Comparison of ENCODE assay signal across 1 cellular context in the genomic region with DNA sequence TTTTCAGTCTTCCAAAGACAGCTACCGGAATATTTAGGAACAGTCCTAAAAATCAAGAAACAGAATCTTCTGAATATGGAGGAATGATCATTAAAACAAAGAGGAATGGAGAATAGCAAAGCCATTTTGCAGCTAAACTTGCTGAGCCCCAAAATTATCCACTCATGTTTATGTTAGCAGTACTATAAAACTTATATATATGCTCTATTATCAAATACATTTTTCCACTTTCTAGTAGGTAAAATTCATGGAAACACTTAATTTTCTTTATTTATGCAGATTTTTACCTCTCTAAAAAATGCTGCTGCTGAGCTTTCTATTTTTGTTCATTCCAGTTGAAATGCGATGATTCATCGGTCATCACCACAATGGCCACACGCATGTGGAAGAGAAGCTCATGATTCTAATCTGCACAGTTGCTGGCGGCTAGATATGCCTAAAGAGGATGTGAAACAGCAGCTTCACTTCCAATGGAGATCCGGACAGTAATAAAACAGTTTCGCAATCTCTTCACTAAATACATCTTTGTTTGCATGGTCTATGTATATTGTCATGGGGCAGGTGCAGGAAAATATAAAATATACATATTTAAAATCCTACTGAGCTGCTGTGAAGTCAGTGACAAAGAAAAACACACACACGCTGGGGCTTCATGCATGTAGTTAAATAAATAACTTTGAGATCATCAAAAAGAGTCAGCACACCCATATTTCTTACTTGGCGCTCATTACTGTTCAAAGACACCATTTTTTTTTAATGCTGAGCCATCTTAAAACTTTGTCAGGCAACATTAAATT.
A peak's percentile ranks its signal among the peaks of the same experiment; 100 is the strongest.
TF ChIP-seq lines count a peak whose summit lies in the region.

No MANE protein-coding gene starts in this region.

TF ChIP-seq in K562, 482 proteins besides CTCF, POLR2A, EP300 and RAD21 (continued from another document and continues in another):
- TF ChIP-seq, protein P1, sequence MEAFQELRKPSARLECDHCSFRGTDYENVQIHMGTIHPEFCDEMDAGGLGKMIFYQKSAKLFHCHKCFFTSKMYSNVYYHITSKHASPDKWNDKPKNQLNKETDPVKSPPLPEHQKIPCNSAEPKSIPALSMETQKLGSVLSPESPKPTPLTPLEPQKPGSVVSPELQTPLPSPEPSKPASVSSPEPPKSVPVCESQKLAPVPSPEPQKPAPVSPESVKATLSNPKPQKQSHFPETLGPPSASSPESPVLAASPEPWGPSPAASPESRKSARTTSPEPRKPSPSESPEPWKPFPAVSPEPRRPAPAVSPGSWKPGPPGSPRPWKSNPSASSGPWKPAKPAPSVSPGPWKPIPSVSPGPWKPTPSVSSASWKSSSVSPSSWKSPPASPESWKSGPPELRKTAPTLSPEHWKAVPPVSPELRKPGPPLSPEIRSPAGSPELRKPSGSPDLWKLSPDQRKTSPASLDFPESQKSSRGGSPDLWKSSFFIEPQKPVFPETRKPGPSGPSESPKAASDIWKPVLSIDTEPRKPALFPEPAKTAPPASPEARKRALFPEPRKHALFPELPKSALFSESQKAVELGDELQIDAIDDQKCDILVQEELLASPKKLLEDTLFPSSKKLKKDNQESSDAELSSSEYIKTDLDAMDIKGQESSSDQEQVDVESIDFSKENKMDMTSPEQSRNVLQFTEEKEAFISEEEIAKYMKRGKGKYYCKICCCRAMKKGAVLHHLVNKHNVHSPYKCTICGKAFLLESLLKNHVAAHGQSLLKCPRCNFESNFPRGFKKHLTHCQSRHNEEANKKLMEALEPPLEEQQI (IDR thresholded peaks at IDR 0.05) = peak; percentile 96
- TF ChIP-seq EWSR1 (IDR thresholded peaks at IDR 0.05; ENCODE audit: borderline replicate concordance, low read depth, partially characterized antibody) (no peak), NFRKB (IDR thresholded peaks at IDR 0.05; ENCODE audit: low read depth) (peak; percentile 86), ERF (CRISPR knock-in tag; IDR thresholded peaks at IDR 0.05) (no peak), PML (IDR thresholded peaks at IDR 0.05; ENCODE audit: low read length) (peak; percentile 82; the same call in 1 of the 2 replicates), ZNF274 (IDR thresholded peaks at IDR 0.05; ENCODE audit: borderline replicate concordance, low read depth, low read length) (no peak), NR3C1 (CRISPR knock-in tag; IDR thresholded peaks at IDR 0.05) (no peak), CBX2 (IDR thresholded peaks at IDR 0.05; ENCODE audit: insufficient read depth, low read length, poor library complexity, severe bottlenecking) (no peak), LCOR (CRISPR knock-in tag; IDR thresholded peaks at IDR 0.05) (peak; percentile 94), TEAD4 (IDR thresholded peaks at IDR 0.05; ENCODE audit: low read length) (peak; percentile 95), TEAD4 (CRISPR knock-in tag; IDR thresholded peaks at IDR 0.05; ENCODE audit: borderline replicate concordance) (no peak), XRCC4 (IDR thresholded peaks at IDR 0.05; ENCODE audit: extremely low read depth, insufficient read depth, insufficient read length) (no peak), TGIF2 (CRISPR knock-in tag; IDR thresholded peaks at IDR 0.05) (no peak), ZNF764 (CRISPR knock-in tag; IDR thresholded peaks at IDR 0.05; ENCODE audit: low read depth) (no peak), SNRNP70 (optimal IDR thresholded peaks at IDR 0.05; ENCODE audit: low read depth, low read length) (no peak), PTTG1 (tag; IDR thresholded peaks at IDR 0.05; ENCODE audit: low read depth) (no peak), SMAD4 (CRISPR knock-in tag; conservative IDR thresholded peaks at IDR 0.05) (peak; percentile 80), ZNF707 (CRISPR knock-in tag; conservative IDR thresholded peaks at IDR 0.05) (0 out of 2 replicates have a peak, but pooled peaks have one; percentile 26), MXI1 (IDR thresholded peaks at IDR 0.05; ENCODE audit: low read depth, low read length) (0 out of 2 replicates have a peak, but pooled peaks have one; percentile 40), CBFA2T3 (IDR thresholded peaks at IDR 0.05) (peak; percentile 92), ZNF384 (IDR thresholded peaks at IDR 0.05; ENCODE audit: low read depth, low read length) (0 out of 2 replicates have a peak, but pooled peaks have one; percentile 21), TCF7 (IDR thresholded peaks at IDR 0.05; ENCODE audit: borderline replicate concordance) (no peak), HEY1 (CRISPR knock-in tag; IDR thresholded peaks at IDR 0.05; ENCODE audit: borderline replicate concordance) (0 out of 2 replicates have a peak, but pooled peaks have one; percentile 80), GABPB1 (CRISPR knock-in tag; IDR thresholded peaks at IDR 0.05) (no peak), PYGO2 (tag; IDR thresholded peaks at IDR 0.05) (no peak), ZNF232 (CRISPR knock-in tag; IDR thresholded peaks at IDR 0.05) (no peak), MAFK (IDR thresholded peaks at IDR 0.05; ENCODE audit: low read length) (peak; percentile 73), ZNF143 (CRISPR knock-in tag; IDR thresholded peaks at IDR 0.05) (no peak), FOS (IDR thresholded peaks at IDR 0.05; ENCODE audit: extremely low read depth, insufficient read length) (peak; percentile 71), CHD2 (IDR thresholded peaks at IDR 0.05; ENCODE audit: low read depth, low read length) (no peak), ASH1L (IDR thresholded peaks at IDR 0.05; ENCODE audit: borderline replicate concordance, low read depth, partially characterized antibody) (no peak), ESRRB (CRISPR knock-in tag; IDR thresholded peaks at IDR 0.05; ENCODE audit: borderline replicate concordance) (no peak), BCOR (IDR thresholded peaks at IDR 0.05) (peak; percentile 73; the same call in 1 of the 2 replicates), ZNF766 (CRISPR knock-in tag; conservative IDR thresholded peaks at IDR 0.05) (peak; percentile 88; the same call in 1 of the 2 replicates), ZNF212 (CRISPR knock-in tag; IDR thresholded peaks at IDR 0.05) (peak; percentile 40; the same call in 1 of the 2 replicates), LEF1 (IDR thresholded peaks at IDR 0.05) (peak; percentile 90), TAF1 (IDR thresholded peaks at IDR 0.05; ENCODE audit: control insufficient read depth, extremely low read depth, insufficient read depth, low read length, severe bottlenecking) (peak; percentile 45)
- TF ChIP-seq, protein P2, sequence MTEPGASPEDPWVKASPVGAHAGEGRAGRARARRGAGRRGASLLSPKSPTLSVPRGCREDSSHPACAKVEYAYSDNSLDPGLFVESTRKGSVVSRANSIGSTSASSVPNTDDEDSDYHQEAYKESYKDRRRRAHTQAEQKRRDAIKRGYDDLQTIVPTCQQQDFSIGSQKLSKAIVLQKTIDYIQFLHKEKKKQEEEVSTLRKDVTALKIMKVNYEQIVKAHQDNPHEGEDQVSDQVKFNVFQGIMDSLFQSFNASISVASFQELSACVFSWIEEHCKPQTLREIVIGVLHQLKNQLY (CRISPR knock-in tag; conservative IDR thresholded peaks at IDR 0.05) = no peak
- TF ChIP-seq, protein P3, sequence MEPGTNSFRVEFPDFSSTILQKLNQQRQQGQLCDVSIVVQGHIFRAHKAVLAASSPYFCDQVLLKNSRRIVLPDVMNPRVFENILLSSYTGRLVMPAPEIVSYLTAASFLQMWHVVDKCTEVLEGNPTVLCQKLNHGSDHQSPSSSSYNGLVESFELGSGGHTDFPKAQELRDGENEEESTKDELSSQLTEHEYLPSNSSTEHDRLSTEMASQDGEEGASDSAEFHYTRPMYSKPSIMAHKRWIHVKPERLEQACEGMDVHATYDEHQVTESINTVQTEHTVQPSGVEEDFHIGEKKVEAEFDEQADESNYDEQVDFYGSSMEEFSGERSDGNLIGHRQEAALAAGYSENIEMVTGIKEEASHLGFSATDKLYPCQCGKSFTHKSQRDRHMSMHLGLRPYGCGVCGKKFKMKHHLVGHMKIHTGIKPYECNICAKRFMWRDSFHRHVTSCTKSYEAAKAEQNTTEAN (CRISPR knock-in tag; IDR thresholded peaks at IDR 0.05) = no peak
- TF ChIP-seq, protein P4, sequence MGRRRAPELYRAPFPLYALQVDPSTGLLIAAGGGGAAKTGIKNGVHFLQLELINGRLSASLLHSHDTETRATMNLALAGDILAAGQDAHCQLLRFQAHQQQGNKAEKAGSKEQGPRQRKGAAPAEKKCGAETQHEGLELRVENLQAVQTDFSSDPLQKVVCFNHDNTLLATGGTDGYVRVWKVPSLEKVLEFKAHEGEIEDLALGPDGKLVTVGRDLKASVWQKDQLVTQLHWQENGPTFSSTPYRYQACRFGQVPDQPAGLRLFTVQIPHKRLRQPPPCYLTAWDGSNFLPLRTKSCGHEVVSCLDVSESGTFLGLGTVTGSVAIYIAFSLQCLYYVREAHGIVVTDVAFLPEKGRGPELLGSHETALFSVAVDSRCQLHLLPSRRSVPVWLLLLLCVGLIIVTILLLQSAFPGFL (CRISPR knock-in tag; IDR thresholded peaks at IDR 0.05) = no peak
- TF ChIP-seq, protein P5, sequence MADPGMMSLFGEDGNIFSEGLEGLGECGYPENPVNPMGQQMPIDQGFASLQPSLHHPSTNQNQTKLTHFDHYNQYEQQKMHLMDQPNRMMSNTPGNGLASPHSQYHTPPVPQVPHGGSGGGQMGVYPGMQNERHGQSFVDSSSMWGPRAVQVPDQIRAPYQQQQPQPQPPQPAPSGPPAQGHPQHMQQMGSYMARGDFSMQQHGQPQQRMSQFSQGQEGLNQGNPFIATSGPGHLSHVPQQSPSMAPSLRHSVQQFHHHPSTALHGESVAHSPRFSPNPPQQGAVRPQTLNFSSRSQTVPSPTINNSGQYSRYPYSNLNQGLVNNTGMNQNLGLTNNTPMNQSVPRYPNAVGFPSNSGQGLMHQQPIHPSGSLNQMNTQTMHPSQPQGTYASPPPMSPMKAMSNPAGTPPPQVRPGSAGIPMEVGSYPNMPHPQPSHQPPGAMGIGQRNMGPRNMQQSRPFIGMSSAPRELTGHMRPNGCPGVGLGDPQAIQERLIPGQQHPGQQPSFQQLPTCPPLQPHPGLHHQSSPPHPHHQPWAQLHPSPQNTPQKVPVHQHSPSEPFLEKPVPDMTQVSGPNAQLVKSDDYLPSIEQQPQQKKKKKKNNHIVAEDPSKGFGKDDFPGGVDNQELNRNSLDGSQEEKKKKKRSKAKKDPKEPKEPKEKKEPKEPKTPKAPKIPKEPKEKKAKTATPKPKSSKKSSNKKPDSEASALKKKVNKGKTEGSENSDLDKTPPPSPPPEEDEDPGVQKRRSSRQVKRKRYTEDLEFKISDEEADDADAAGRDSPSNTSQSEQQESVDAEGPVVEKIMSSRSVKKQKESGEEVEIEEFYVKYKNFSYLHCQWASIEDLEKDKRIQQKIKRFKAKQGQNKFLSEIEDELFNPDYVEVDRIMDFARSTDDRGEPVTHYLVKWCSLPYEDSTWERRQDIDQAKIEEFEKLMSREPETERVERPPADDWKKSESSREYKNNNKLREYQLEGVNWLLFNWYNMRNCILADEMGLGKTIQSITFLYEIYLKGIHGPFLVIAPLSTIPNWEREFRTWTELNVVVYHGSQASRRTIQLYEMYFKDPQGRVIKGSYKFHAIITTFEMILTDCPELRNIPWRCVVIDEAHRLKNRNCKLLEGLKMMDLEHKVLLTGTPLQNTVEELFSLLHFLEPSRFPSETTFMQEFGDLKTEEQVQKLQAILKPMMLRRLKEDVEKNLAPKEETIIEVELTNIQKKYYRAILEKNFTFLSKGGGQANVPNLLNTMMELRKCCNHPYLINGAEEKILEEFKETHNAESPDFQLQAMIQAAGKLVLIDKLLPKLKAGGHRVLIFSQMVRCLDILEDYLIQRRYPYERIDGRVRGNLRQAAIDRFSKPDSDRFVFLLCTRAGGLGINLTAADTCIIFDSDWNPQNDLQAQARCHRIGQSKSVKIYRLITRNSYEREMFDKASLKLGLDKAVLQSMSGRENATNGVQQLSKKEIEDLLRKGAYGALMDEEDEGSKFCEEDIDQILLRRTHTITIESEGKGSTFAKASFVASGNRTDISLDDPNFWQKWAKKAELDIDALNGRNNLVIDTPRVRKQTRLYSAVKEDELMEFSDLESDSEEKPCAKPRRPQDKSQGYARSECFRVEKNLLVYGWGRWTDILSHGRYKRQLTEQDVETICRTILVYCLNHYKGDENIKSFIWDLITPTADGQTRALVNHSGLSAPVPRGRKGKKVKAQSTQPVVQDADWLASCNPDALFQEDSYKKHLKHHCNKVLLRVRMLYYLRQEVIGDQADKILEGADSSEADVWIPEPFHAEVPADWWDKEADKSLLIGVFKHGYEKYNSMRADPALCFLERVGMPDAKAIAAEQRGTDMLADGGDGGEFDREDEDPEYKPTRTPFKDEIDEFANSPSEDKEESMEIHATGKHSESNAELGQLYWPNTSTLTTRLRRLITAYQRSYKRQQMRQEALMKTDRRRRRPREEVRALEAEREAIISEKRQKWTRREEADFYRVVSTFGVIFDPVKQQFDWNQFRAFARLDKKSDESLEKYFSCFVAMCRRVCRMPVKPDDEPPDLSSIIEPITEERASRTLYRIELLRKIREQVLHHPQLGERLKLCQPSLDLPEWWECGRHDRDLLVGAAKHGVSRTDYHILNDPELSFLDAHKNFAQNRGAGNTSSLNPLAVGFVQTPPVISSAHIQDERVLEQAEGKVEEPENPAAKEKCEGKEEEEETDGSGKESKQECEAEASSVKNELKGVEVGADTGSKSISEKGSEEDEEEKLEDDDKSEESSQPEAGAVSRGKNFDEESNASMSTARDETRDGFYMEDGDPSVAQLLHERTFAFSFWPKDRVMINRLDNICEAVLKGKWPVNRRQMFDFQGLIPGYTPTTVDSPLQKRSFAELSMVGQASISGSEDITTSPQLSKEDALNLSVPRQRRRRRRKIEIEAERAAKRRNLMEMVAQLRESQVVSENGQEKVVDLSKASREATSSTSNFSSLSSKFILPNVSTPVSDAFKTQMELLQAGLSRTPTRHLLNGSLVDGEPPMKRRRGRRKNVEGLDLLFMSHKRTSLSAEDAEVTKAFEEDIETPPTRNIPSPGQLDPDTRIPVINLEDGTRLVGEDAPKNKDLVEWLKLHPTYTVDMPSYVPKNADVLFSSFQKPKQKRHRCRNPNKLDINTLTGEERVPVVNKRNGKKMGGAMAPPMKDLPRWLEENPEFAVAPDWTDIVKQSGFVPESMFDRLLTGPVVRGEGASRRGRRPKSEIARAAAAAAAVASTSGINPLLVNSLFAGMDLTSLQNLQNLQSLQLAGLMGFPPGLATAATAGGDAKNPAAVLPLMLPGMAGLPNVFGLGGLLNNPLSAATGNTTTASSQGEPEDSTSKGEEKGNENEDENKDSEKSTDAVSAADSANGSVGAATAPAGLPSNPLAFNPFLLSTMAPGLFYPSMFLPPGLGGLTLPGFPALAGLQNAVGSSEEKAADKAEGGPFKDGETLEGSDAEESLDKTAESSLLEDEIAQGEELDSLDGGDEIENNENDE (IDR thresholded peaks at IDR 0.05; ENCODE audit: low read depth, low read length) = no peak
- TF ChIP-seq, protein P6, sequence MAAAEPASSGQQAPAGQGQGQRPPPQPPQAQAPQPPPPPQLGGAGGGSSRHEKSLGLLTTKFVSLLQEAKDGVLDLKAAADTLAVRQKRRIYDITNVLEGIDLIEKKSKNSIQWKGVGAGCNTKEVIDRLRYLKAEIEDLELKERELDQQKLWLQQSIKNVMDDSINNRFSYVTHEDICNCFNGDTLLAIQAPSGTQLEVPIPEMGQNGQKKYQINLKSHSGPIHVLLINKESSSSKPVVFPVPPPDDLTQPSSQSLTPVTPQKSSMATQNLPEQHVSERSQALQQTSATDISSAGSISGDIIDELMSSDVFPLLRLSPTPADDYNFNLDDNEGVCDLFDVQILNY (CRISPR knock-in tag; IDR thresholded peaks at IDR 0.05) = no peak
- TF ChIP-seq, protein P7, sequence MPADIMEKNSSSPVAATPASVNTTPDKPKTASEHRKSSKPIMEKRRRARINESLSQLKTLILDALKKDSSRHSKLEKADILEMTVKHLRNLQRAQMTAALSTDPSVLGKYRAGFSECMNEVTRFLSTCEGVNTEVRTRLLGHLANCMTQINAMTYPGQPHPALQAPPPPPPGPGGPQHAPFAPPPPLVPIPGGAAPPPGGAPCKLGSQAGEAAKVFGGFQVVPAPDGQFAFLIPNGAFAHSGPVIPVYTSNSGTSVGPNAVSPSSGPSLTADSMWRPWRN (IDR thresholded peaks at IDR 0.05; ENCODE audit: low read depth) = peak; percentile 85
